16 cellular contexts compared by ENCODE assay signal in the genomic region with DNA sequence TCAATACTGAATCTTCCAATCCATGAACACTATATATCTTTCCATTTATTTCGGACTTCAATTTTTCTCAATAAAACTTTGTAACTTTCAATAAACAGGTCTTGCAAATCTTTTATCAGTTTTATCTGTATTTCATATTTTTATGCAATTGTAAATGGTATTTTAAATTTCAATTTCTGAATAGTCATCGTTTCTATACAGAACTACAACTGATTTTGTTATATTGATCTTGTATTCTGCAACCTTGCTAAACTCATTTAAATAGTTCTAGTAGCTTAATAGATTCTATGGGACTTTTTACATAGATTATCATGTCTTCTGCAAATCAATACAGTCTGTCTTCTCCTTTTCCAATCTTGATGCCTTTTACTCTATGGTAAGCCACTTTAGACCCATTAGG.
A peak's percentile ranks its signal among the peaks of the same experiment; 100 is the strongest.
DNase-seq lines count a peak whose midpoint lies in the region; ATAC-seq, FAIRE-seq and TF ChIP-seq lines count a peak whose summit lies in the region.
"Had no signal": no experiment of that assay in that cellular context is flagged by ENCODE, and none has a peak within 500 bp of the region (broad histone marks: within the 10 kb centered on the region; RNA-seq: fewer than 3 reads in every experiment).

No MANE protein-coding gene starts in this region.

- peak overlapping the region; percentile 15 to 16 for H3K27ac Mint-ChIP-seq in effector memory CD8-positive, alpha-beta T cell
- peak overlapping the region; percentile 80 for H3K27ac Mint-ChIP-seq in osteocyte (ENCODE audit: unreplicated experiment)

- dilution Hi-C loops in IMR-90 (cut with HindIII; ENCODE audit: low sequenced_read_pairs, unreplicated experiment): no loop called here

- H3K4ac ChIP-seq in IMR-90 (ENCODE audit: low read depth, low read length): no peak overlapping the region

- H3K79me1 ChIP-seq in IMR-90 (ENCODE audit: low read depth in 1 of 2, low read length in 2 of 2): no peaks in the 10 kb centered on the region

- H4K20me1 ChIP-seq in HepG2 (ENCODE audit: insufficient read depth, low read length) (no peaks in the 10 kb centered on the region), IMR-90 (ENCODE audit: insufficient read depth, low read length) (no peaks in the 10 kb centered on the region)

- H3K4me3 ChIP-seq in HepG2 (replicated peaks in 1 of 3; ENCODE audit: insufficient read depth in 1 of 3, low read depth in 2 of 3, low read length in 3 of 3) (no peak overlapping the region), right lobe of liver (no peak overlapping the region), IMR-90 (ENCODE audit: insufficient read depth, low read depth, low read length) (no peak overlapping the region)
- H3K4me3 ChIP-seq: BLaER1 treated with 17β-estradiol and CSF1 and Interleukin-3, amounts not matched to agents 10 nM and 100 nM; GM23248 had no signal

- ATAC-seq in HepG2 (no peak), right lobe of liver (no peak), IMR-90 (ENCODE audit: low read depth) (no peak)
- no peak for ATAC-seq in effector memory CD8-positive, alpha-beta T cell (replicated peaks)
- ATAC-seq: CD8-positive, alpha-beta T cell; HCT116 had no signal

- H2BK120ac ChIP-seq in IMR-90 (ENCODE audit: low read depth, low read length): no peak overlapping the region

- no peaks in the 10 kb centered on the region for H3K79me2 ChIP-seq in HepG2 (ENCODE audit: insufficient read depth, low read length)

- POLR2A ChIA-PET in HepG2 (lab: Yijun Ruan, JAX): no interaction called here
- POLR2A ChIA-PET in IMR-90 (lab: Charles Lee; ENCODE audit: unreplicated experiment): no interaction called here

- H3K27me3 Mint-ChIP-seq in effector memory CD8-positive, alpha-beta T cell: no peaks in the 10 kb centered on the region
- H3K27me3 Mint-ChIP-seq in osteocyte (ENCODE audit: unreplicated experiment): no peaks in the 10 kb centered on the region
- H3K27me3 Mint-ChIP-seq: IgD-negative memory B cell had no signal

- DNase-seq in HepG2 (ENCODE audit: low spot score): no peak
- DNase-seq in right lobe of liver: no peak
- DNase-seq in IMR-90: no peak
- no peak for DNase-seq in effector memory CD8-positive, alpha-beta T cell
- DNase-seq in osteocyte (ENCODE audit: extremely low spot score, unreplicated experiment): no peak
- DNase-seq in NAMALWA (ENCODE audit: low spot score): no peak
- DNase-seq in AG20443 (ENCODE audit: low spot score): no peak
- DNase-seq in posterior vena cava (ENCODE audit: low spot score): no peak
- DNase-seq: Caco-2; CD8-positive, alpha-beta T cell; GM23248 had no signal

- H3K9ac ChIP-seq in HepG2 (ENCODE audit: insufficient read depth, low read depth, low read length) (no peak overlapping the region), IMR-90 (ENCODE audit: low read depth, low read length) (no peak overlapping the region)
- H3K9ac ChIP-seq: BLaER1 treated with 17β-estradiol and CSF1 and Interleukin-3, amounts not matched to agents 10 nM and 100 nM; GM23248; KMS-11 had no signal

- H3K9me1 ChIP-seq in IMR-90 (ENCODE audit: insufficient read depth, low read length): peaks cover 2% of the 10 kb centered on the region; the same call in 1 of the 2 replicates

- H3K9me3 Mint-ChIP-seq in effector memory CD8-positive, alpha-beta T cell: no peaks in the 10 kb centered on the region
- H3K9me3 Mint-ChIP-seq in osteocyte (ENCODE audit: unreplicated experiment): no peaks in the 10 kb centered on the region
- H3K9me3 Mint-ChIP-seq: CD8-positive, alpha-beta T cell; IgD-negative memory B cell had no signal

- no peak overlapping the region for H3K4me2 ChIP-seq in HepG2 (ENCODE audit: low read depth, low read length)
- no peak overlapping the region for H3K4me2 ChIP-seq in IMR-90 (ENCODE audit: low read depth, low read length)
- H3K4me2 ChIP-seq: BLaER1 treated with 17β-estradiol and CSF1 and Interleukin-3, amounts not matched to agents 10 nM and 100 nM; KMS-11 had no signal

- TF ChIP-seq RAD21 in HepG2 (CRISPR knock-in tag; IDR thresholded peaks at IDR 0.05) (no peak), IMR-90 (IDR thresholded peaks at IDR 0.05; ENCODE audit: low read length) (no peak)

- H3K27ac ChIP-seq in HepG2 (ENCODE audit: extremely low read length, insufficient read depth, low read length) (no peak overlapping the region), right lobe of liver (no peak overlapping the region), IMR-90 (ENCODE audit: insufficient read depth, low read length) (no peak overlapping the region)
- H3K27ac ChIP-seq: BLaER1 treated with 17β-estradiol and CSF1 and Interleukin-3, amounts not matched to agents 10 nM and 100 nM; GM23248; KMS-11 had no signal

- 87% methylated on average over 2 of the region's 2 CpGs for WGBS in HepG2 (ENCODE audit: low lambda C conversion rate)
- 90% methylated on average over 2 of the region's 2 CpGs for WGBS in right lobe of liver (ENCODE audit: insufficient coverage, low coverage, low lambda C conversion rate, missing lambda C conversion rate)
- no CpG with 5 or more reads among the region's 2 CpGs for WGBS in IMR-90 (ENCODE audit: extremely low coverage in 2 of 2, insufficient read length in 1 of 2), 2 experiments

- no peak overlapping the region for H2BK20ac ChIP-seq in IMR-90 (ENCODE audit: low read depth, low read length)

- CTCF ChIA-PET in HepG2 (lab: Yijun Ruan, JAX; ENCODE audit: low intra/inter-chr PET ratio, low total read pairs): no interaction called here
- CTCF ChIA-PET in IMR-90 (lab: Yijun Ruan, JAX): no interaction called here

- no peak overlapping the region for H3K56ac ChIP-seq in IMR-90 (ENCODE audit: extremely low read depth, insufficient read depth, low read length)

- in situ Hi-C loops in HepG2 (cut with HindIII; ENCODE audit: extremely low pct_ligation_motif_present, low pct_unique_long_range_greater_than_20kb) (no loop called here), IMR-90 (cut with MboI; ENCODE audit: low sequenced_read_pairs) (no loop called here)

- H3K36me3 ChIP-seq in HepG2 (replicated peaks in 1 of 2; ENCODE audit: control insufficient read depth in 1 of 2, insufficient read depth in 2 of 2, low read length in 2 of 2) (peaks cover 0 to 23% of the 10 kb centered on the region in 2 experiments; a peak in 4 of 5 replicates), right lobe of liver (peaks cover 0 to 16% (median under 1%) of the 10 kb centered on the region in 4 donors), IMR-90 (ENCODE audit: control insufficient read depth, insufficient read depth, low read length) (peaks cover 7% of the 10 kb centered on the region)

- no peak overlapping the region for H2AFZ ChIP-seq in HepG2 (ENCODE audit: low read length)
- H2AFZ ChIP-seq in IMR-90 (replicated peaks; ENCODE audit: low read length, poor library complexity): no peak overlapping the region
- H2AFZ ChIP-seq: GM23248 had no signal

- no TSS peak for BruUV-seq in HepG2 (replicated peaks; lab: Mats Ljungman, UMichigan)
- BruUV-seq in IMR-90 (replicated peaks; lab: Mats Ljungman, UMichigan): no TSS peak

- no peak overlapping the region for H3K23ac ChIP-seq in IMR-90 (ENCODE audit: low read depth, low read length)

- H3K9me3 ChIP-seq in HepG2 (ENCODE audit: low read length) (no peaks in the 10 kb centered on the region), right lobe of liver (no peaks in the 10 kb centered on the region), IMR-90 (ENCODE audit: control insufficient read depth, insufficient read depth, low read length) (no peaks in the 10 kb centered on the region)
- H3K9me3 ChIP-seq: BLaER1 treated with 17β-estradiol and CSF1 and Interleukin-3, amounts not matched to agents 10 nM and 100 nM; Caco-2 had no signal

- FAIRE-seq in HepG2 (lab: Jason Lieb, UNC): no peak
- FAIRE-seq: H54 had no signal

- H3K14ac ChIP-seq in IMR-90 (replicated peaks; ENCODE audit: low read depth, low read length): no peak overlapping the region

- no peak overlapping the region for H2BK5ac ChIP-seq in IMR-90 (ENCODE audit: low read depth, low read length, poor library complexity, severe bottlenecking)

- TF ChIP-seq EP300 in HepG2 (IDR thresholded peaks at IDR 0.05; ENCODE audit: low read depth in 2 of 2, low read length in 2 of 2): no peak
- no peak for TF ChIP-seq EP300 in HepG2 (CRISPR knock-in tag; IDR thresholded peaks at IDR 0.05; ENCODE audit: borderline replicate concordance)

- TF ChIP-seq POLR2A in HepG2 (IDR thresholded peaks at IDR 0.05; ENCODE audit: insufficient read depth in 1 of 2, low read depth in 2 of 2, low read length in 2 of 2) (no peak), right lobe of liver (IDR thresholded peaks at IDR 0.05) (no peak), IMR-90 (IDR thresholded peaks at IDR 0.05; ENCODE audit: low read depth, low read length) (no peak)

- TF ChIP-seq CTCF in HepG2 (CRISPR knock-in tag; IDR thresholded peaks at IDR 0.05) (no peak), right lobe of liver (IDR thresholded peaks at IDR 0.05) (no peak), IMR-90 (conservative IDR thresholded peaks at IDR 0.05; ENCODE audit: low read depth, low read length) (no peak), osteocyte (IDR thresholded peaks at IDR 0.05) (no peak)

- intact Hi-C loops in HepG2 (cut with micrococcal nuclease; ENCODE audit: unreplicated experiment): no loop called here
- intact Hi-C loops in right lobe of liver (cut with DNase I): no loop called here
- intact Hi-C loops in IMR-90 (cut with micrococcal nuclease): no loop called here
- intact Hi-C loops in posterior vena cava (cut with DNase I): no loop called here

- H3K27me3 ChIP-seq in HepG2 (ENCODE audit: control insufficient read depth in 1 of 2, insufficient read depth in 2 of 2, low read length in 2 of 2) (no peaks in the 10 kb centered on the region), right lobe of liver (no peaks in the 10 kb centered on the region), IMR-90 (ENCODE audit: control insufficient read depth, insufficient read depth, low read length) (no peaks in the 10 kb centered on the region)
- H3K27me3 ChIP-seq: BLaER1 treated with 17β-estradiol and CSF1 and Interleukin-3, amounts not matched to agents 10 nM and 100 nM had no signal

- no peak overlapping the region for H3K4me3 Mint-ChIP-seq in effector memory CD8-positive, alpha-beta T cell
- H3K4me3 Mint-ChIP-seq in osteocyte (ENCODE audit: unreplicated experiment): no peak overlapping the region
- H3K4me3 Mint-ChIP-seq: CD8-positive, alpha-beta T cell; IgD-negative memory B cell had no signal

- H3K36me3 Mint-ChIP-seq in effector memory CD8-positive, alpha-beta T cell (ENCODE audit: insufficient read depth): peaks cover 44% of the 10 kb centered on the region
- peaks cover 49% of the 10 kb centered on the region for H3K36me3 Mint-ChIP-seq in osteocyte (ENCODE audit: unreplicated experiment)

- H4K5ac ChIP-seq in IMR-90 (ENCODE audit: low read depth, low read length): no peak overlapping the region

- H2AK9ac ChIP-seq in IMR-90 (replicated peaks; ENCODE audit: low read depth, low read length, poor library complexity): no peak overlapping the region

- H4K8ac ChIP-seq in IMR-90 (ENCODE audit: low read depth in 2 of 2, low read length in 2 of 2): no peak overlapping the region

- peaks cover 0 to 12% of the 10 kb centered on the region in 2 donors for H3K4me1 Mint-ChIP-seq in effector memory CD8-positive, alpha-beta T cell (ENCODE audit: low read depth in 2 of 2)
- H3K4me1 Mint-ChIP-seq in osteocyte (ENCODE audit: unreplicated experiment): peaks cover 37% of the 10 kb centered on the region

- H2AK5ac ChIP-seq in IMR-90 (ENCODE audit: low read depth, low read length): no peak overlapping the region

- H3K4me1 ChIP-seq in HepG2 (ENCODE audit: insufficient read depth, low read length) (peaks cover 13% of the 10 kb centered on the region; the same call in 1 of the 2 replicates), right lobe of liver (no peaks in the 10 kb centered on the region), IMR-90 (ENCODE audit: control insufficient read depth, insufficient read depth, low read length) (peaks cover 3% of the 10 kb centered on the region; the same call in 1 of the 2 replicates)

- no peak overlapping the region for H2BK15ac ChIP-seq in IMR-90 (ENCODE audit: low read depth, low read length)

- H4K91ac ChIP-seq in IMR-90 (ENCODE audit: insufficient read depth, low read depth, low read length): no peak overlapping the region

- no peak overlapping the region for H3K18ac ChIP-seq in IMR-90 (ENCODE audit: low read depth, low read length)
